10 cellular contexts compared by ENCODE assay signal in the genomic region with DNA sequence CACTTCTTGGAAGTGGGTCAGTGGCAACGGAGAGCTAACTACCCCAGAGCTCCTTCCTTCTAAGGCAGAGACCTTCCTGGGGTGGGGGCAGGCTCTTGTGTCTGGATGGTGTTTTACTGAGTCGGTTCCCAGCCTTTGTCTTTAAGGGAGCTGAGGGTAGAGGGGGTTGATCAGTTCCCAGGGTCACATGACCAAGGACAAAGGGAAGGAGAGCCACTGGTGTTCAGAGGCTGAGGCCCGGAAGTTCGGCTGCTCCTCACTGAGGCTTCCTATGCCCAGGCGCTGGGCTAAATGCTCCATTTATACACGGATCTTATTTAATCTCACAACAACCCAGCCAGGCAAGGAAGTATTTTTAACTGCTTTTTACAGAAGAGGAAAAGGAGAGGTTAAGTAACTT. TPM values are rescaled to one million over a fixed set of nuclear protein-coding genes. Genes with fewer than 3 reads are reported as not detected.
DNase-seq lines count a peak whose midpoint lies in the region; ATAC-seq and TF ChIP-seq lines count a peak whose summit lies in the region.
"Had no signal": no experiment of that assay in that cellular context is flagged by ENCODE, and none has a peak within 500 bp of the region (broad histone marks: within the 10 kb centered on the region; RNA-seq: fewer than 3 reads in every experiment).

No MANE protein-coding gene starts in this region.

- intact Hi-C loops in CD8-positive, alpha-beta T cell (cut with DNase I, micrococcal nuclease) = no loop called here
- intact Hi-C loops in heart right ventricle (cut with DNase I) = loop anchor here in 2 of 10 donors (5.0 kb wide), 1 partner anchor 130 kb away; the partner anchor contains the start of gene MAGEF1 (in 2 of the 2)

- ATAC-seq in CD8-positive, alpha-beta T cell = no peak
- ATAC-seq in heart right ventricle (peak; percentile 61 to 85 (median 78)), GM18502 (IDR thresholded peaks at IDR 0.05; ENCODE audit: poor library complexity, unreplicated experiment) (no peak)
- no peak for ATAC-seq in activated CD8-positive, alpha-beta memory T cell treated with anti-CD3 and anti-CD28 coated beads, Interleukin-2, amount 10 ng/mL, durations not matched to agents 7 days and 5 days

- peaks cover 5% of the 10 kb centered on the region for H3K27me3 ChIP-seq in CD8-positive, alpha-beta T cell (ENCODE audit: insufficient read depth, low read length)
- H3K27me3 ChIP-seq in WERI-Rb-1 (ENCODE audit: insufficient read depth, low read depth, severe bottlenecking) (no peaks in the 10 kb centered on the region), heart right ventricle (peaks cover 0 to 26% (median 0%) of the 10 kb centered on the region in 7 donors)
- H3K27me3 ChIP-seq: pancreas had no signal

- 23 to 27% methylated on average over 6 of the region's 6 CpGs for WGBS in heart right ventricle, 2 donors

- POLR2A ChIA-PET in CD8-positive, alpha-beta T cell (lab: Charles Lee) = interaction anchor here (0.7 kb wide), 1 partner anchor 43 kb away, joined by 3 read pairs; no protein-coding TSS in a partner anchor

- TF ChIP-seq CTCF in CD8-positive, alpha-beta T cell (IDR thresholded peaks at IDR 0.05) = no peak
- TF ChIP-seq CTCF in WERI-Rb-1 (IDR thresholded peaks at IDR 0.05; ENCODE audit: low read depth, low read length) = no peak
- TF ChIP-seq CTCF in heart right ventricle (IDR thresholded peaks at IDR 0.05) = no peak
- TF ChIP-seq CTCF in osteocyte (IDR thresholded peaks at IDR 0.05) = no peak

- CTCF ChIA-PET in CD8-positive, alpha-beta T cell (lab: Charles Lee) = interaction anchor here (1.2 kb wide), 2 partner anchors 11 to 182 kb away, joined by 3 read pairs; no protein-coding TSS in a partner anchor
- CTCF ChIA-PET in activated CD8-positive, alpha-beta memory T cell treated with anti-CD3 and anti-CD28 coated beads, Interleukin-2, amount 10 ng/mL, durations not matched to agents 7 days and 5 days (lab: Charles Lee) = interaction anchor here (1.1 kb wide), 1 partner anchor 21 kb away, joined by 3 read pairs; the partner anchor contains the start of gene EPHB3

- no peak overlapping the region for H3K27ac ChIP-seq in CD8-positive, alpha-beta T cell (ENCODE audit: low read depth, low read length)
- H3K27ac ChIP-seq in WERI-Rb-1 = peak overlapping the region; percentile 87
- peak overlapping the region; percentile 63 to 91 (median 84) for H3K27ac ChIP-seq in heart right ventricle
- H3K27ac ChIP-seq: pancreas had no signal

- H3K27ac Mint-ChIP-seq in CD8-positive, alpha-beta T cell = no peak overlapping the region
- peak overlapping the region; percentile 93 for H3K27ac Mint-ChIP-seq in osteocyte (ENCODE audit: unreplicated experiment)
- H3K27ac Mint-ChIP-seq in activated CD8-positive, alpha-beta memory T cell treated with anti-CD3 and anti-CD28 coated beads, Interleukin-2, amount 10 ng/mL, durations not matched to agents 7 days and 5 days = no peak overlapping the region

- H3K9me3 Mint-ChIP-seq in CD8-positive, alpha-beta T cell = no peaks in the 10 kb centered on the region
- no peaks in the 10 kb centered on the region for H3K9me3 Mint-ChIP-seq in osteocyte (ENCODE audit: unreplicated experiment)
- H3K9me3 Mint-ChIP-seq in activated CD8-positive, alpha-beta memory T cell treated with anti-CD3 and anti-CD28 coated beads, Interleukin-2, amount 10 ng/mL, durations not matched to agents 7 days and 5 days (ENCODE audit: low read depth) = no peaks in the 10 kb centered on the region

- no peaks in the 10 kb centered on the region for H3K36me3 Mint-ChIP-seq in CD8-positive, alpha-beta T cell
- H3K36me3 Mint-ChIP-seq in osteocyte (ENCODE audit: unreplicated experiment) = peaks cover 8% of the 10 kb centered on the region
- H3K36me3 Mint-ChIP-seq in activated CD8-positive, alpha-beta memory T cell treated with anti-CD3 and anti-CD28 coated beads, Interleukin-2, amount 10 ng/mL, durations not matched to agents 7 days and 5 days = no peaks in the 10 kb centered on the region

- peak overlapping the region; percentile 62 for H3K4me3 Mint-ChIP-seq in CD8-positive, alpha-beta T cell
- peak overlapping the region; percentile 83 for H3K4me3 Mint-ChIP-seq in osteocyte (ENCODE audit: unreplicated experiment)
- H3K4me3 Mint-ChIP-seq in activated CD8-positive, alpha-beta memory T cell treated with anti-CD3 and anti-CD28 coated beads, Interleukin-2, amount 10 ng/mL, durations not matched to agents 7 days and 5 days = no peak overlapping the region

- peaks cover 35% of the 10 kb centered on the region for H3K27me3 Mint-ChIP-seq in CD8-positive, alpha-beta T cell (ENCODE audit: low read depth)
- H3K27me3 Mint-ChIP-seq in osteocyte (ENCODE audit: unreplicated experiment) = no peaks in the 10 kb centered on the region
- H3K27me3 Mint-ChIP-seq in activated CD8-positive, alpha-beta memory T cell treated with anti-CD3 and anti-CD28 coated beads, Interleukin-2, amount 10 ng/mL, durations not matched to agents 7 days and 5 days = peaks cover 40% of the 10 kb centered on the region

- no peaks in the 10 kb centered on the region for H3K36me3 ChIP-seq in CD8-positive, alpha-beta T cell (ENCODE audit: insufficient read depth, low read length)
- peaks cover 20% of the 10 kb centered on the region for H3K36me3 ChIP-seq in WERI-Rb-1
- H3K36me3 ChIP-seq in heart right ventricle = peaks cover 0 to 28% (median 0%) of the 10 kb centered on the region in 9 donors

- no peak overlapping the region for H3K4me3 ChIP-seq in CD8-positive, alpha-beta T cell (ENCODE audit: low read depth, low read length)
- H3K4me3 ChIP-seq in WERI-Rb-1 (ENCODE audit: low read depth, low read length) (peak overlapping the region; percentile 42), heart right ventricle (peak overlapping the region; percentile 4 to 75 (median 62))

- H3K4me1 Mint-ChIP-seq in CD8-positive, alpha-beta T cell (ENCODE audit: low read depth) = peaks cover 10% of the 10 kb centered on the region
- H3K4me1 Mint-ChIP-seq in osteocyte (ENCODE audit: unreplicated experiment) = peaks cover 35% of the 10 kb centered on the region
- H3K4me1 Mint-ChIP-seq in activated CD8-positive, alpha-beta memory T cell treated with anti-CD3 and anti-CD28 coated beads, Interleukin-2, amount 10 ng/mL, durations not matched to agents 7 days and 5 days = no peaks in the 10 kb centered on the region

- no peaks in the 10 kb centered on the region for H3K9me3 ChIP-seq in CD8-positive, alpha-beta T cell (ENCODE audit: low read length)
- H3K9me3 ChIP-seq in WERI-Rb-1 (ENCODE audit: severe bottlenecking) (no peaks in the 10 kb centered on the region), heart right ventricle (no peaks in the 10 kb centered on the region)
- H3K9me3 ChIP-seq: pancreas had no signal

- H3K4me1 ChIP-seq in CD8-positive, alpha-beta T cell (ENCODE audit: insufficient read depth, low read length) = peaks cover 7% of the 10 kb centered on the region
- H3K4me1 ChIP-seq in heart right ventricle = peaks cover 0 to 42% (median 26%) of the 10 kb centered on the region in 9 donors
- H3K4me1 ChIP-seq: pancreas had no signal

- DNase-seq in CD8-positive, alpha-beta T cell = no peak
- DNase-seq in WERI-Rb-1 (peak; percentile 78), heart right ventricle (peak; percentile 54 to 70), osteocyte (ENCODE audit: extremely low spot score, unreplicated experiment) (no peak)
- DNase-seq in activated effector memory CD4-positive, alpha-beta T cell treated with Interleukin-2 at 50 U/mL for 16 hours = no peak
- DNase-seq in stimulated activated naive CD4-positive, alpha-beta T cell treated with Interleukin-2 at 50 U/mL for 16 hours (lab: John Stamatoyannopoulos, UW) = no peak
- no peak for DNase-seq in activated CD8-positive, alpha-beta memory T cell treated with anti-CD3 and anti-CD28 coated beads, Interleukin-2, amount 10 ng/mL, durations not matched to agents 7 days and 5 days
- DNase-seq: RPMI8226 had no signal

RNA-seq across cellular contexts. Expression of gene EPHB3, which starts 21.0 kb away (rescaled TPM):
- not detected for total RNA-seq in CD8-positive, alpha-beta T cell
- total RNA-seq in heart right ventricle = 1 to 10 TPM in 7 of 10 donors, under 1 TPM in 3; 0.38 to 4.0 (median 2.3) TPM
- under 1 TPM; 0.51 to 0.96 TPM for polyA plus RNA-seq in heart right ventricle
- 10.6 and 11.4 TPM in 2 replicates for total RNA-seq in osteocyte
- not detected for total RNA-seq in activated CD8-positive, alpha-beta memory T cell treated with anti-CD3 and anti-CD28 coated beads, Interleukin-2, amount 10 ng/mL, durations not matched to agents 7 days and 5 days

Comparison
In these comparisons a context has a peak if more than half of its experiments do, and no peak if none do; other contexts are left out.
1. ATAC-seq: peak in heart right ventricle (8 of 8); none in CD8-positive, alpha-beta T cell (single experiment), GM18502 (single experiment) and activated CD8-positive, alpha-beta memory T cell treated with anti-CD3 and anti-CD28 coated beads, Interleukin-2, amount 10 ng/mL, durations not matched to agents 7 days and 5 days (single experiment).
2. DNase-seq: peak in WERI-Rb-1 (single experiment) and heart right ventricle (2 of 2); none in CD8-positive, alpha-beta T cell (0 of 7), osteocyte (single experiment), activated effector memory CD4-positive, alpha-beta T cell treated with Interleukin-2 at 50 U/mL for 16 hours (single experiment), stimulated activated naive CD4-positive, alpha-beta T cell treated with Interleukin-2 at 50 U/mL for 16 hours (single experiment) and activated CD8-positive, alpha-beta memory T cell treated with anti-CD3 and anti-CD28 coated beads, Interleukin-2, amount 10 ng/mL, durations not matched to agents 7 days and 5 days (single experiment).